ENCODE assay signal across 8 cellular contexts in the genomic region with DNA sequence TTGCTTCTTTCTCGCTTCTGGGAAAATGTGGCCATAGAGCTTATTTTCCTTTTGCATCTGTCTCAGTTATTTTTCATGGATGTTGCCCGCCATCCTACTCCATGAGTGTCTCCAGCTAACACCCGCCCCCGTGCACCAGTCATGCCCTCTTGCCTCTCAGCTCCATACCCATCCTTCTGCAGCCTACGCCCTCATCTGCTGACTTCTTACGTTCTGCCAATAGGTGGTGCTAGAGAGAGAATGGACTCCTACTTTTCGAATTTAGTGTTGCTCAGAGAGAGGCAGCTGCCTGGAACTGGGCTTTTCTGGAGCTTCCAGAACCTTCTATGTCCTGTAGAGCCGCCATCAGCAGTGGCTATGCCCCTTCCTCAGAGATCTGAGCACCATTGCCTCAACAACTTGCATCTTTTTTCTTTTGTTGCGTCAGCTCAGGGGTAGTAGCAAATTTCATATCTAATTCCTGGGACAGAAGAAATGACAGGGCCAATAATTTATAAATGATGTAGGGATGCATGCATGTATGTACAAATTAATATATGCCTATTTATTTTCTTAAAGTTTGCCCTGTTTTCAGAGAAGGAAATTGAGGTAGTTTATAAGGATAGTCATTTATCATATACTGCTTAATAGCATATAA.
DNase-seq lines count a peak whose midpoint lies in the region; ATAC-seq, FAIRE-seq and TF ChIP-seq lines count a peak whose summit lies in the region.

No MANE protein-coding gene starts in this region.

- no peak overlapping the region for H3K4me2 ChIP-seq in OCI-LY7 (ENCODE audit: low read length)
- H3K4me2 ChIP-seq in H1 (ENCODE audit: insufficient read depth in 1 of 2, low read depth in 2 of 2, low read length in 2 of 2): no peak overlapping the region

- no peaks in the 10 kb centered on the region for H3K4me1 ChIP-seq in OCI-LY7 (ENCODE audit: insufficient read depth, low read length, poor library complexity, severe bottlenecking)
- no peaks in the 10 kb centered on the region for H3K4me1 ChIP-seq in H1 (replicated peaks in 1 of 4; ENCODE audit: control insufficient read depth in 3 of 4, insufficient read depth in 4 of 4, low read length in 3 of 4)

- H3K14ac ChIP-seq in H1 (ENCODE audit: insufficient read length): no peak overlapping the region

- H3K4me3 ChIP-seq in GM12864 (ENCODE audit: low read depth, low read length) (no peak overlapping the region), OCI-LY7 (ENCODE audit: low read depth, low read length, poor library complexity, severe bottlenecking) (no peak overlapping the region), H1 (ENCODE audit: extremely low read depth in 1 of 4, insufficient read depth in 2 of 4, low read depth in 3 of 4, low read length in 4 of 4) (no peak overlapping the region)

- TF ChIP-seq CTCF in GM12864 (IDR thresholded peaks at IDR 0.05; ENCODE audit: low read depth, low read length, missing control alignments) (peak; percentile 88), OCI-LY7 (conservative IDR thresholded peaks at IDR 0.05; ENCODE audit: low read length) (peak; percentile 84), H1 (IDR thresholded peaks at IDR 0.05; ENCODE audit: control extremely low read depth in 1 of 3, insufficient read depth in 1 of 3, low read depth in 1 of 3, low read length in 3 of 3) (peak; percentile 48 to 89 (median 66)), mesothelial cell of epicardium (IDR thresholded peaks at IDR 0.05; ENCODE audit: unreplicated experiment) (peak; percentile 75)

- H3K9me2 ChIP-seq in OCI-LY7 (ENCODE audit: insufficient read depth, low read length): no peaks in the 10 kb centered on the region

- no peak overlapping the region for H2BK12ac ChIP-seq in H1 (ENCODE audit: low read depth, low read length)

- ATAC-seq in HG03280 (IDR thresholded peaks at IDR 0.05; ENCODE audit: unreplicated experiment): peak; percentile 58

- H3K36me3 Mint-ChIP-seq in mesothelial cell of epicardium: peaks cover 3% of the 10 kb centered on the region
- H3K36me3 Mint-ChIP-seq in T-helper 2 cell treated with Interferon-gamma antibody and Interleukin-4, amounts not matched to agents 5 μg/mL and 100 μg/mL, for 36 hours (ENCODE audit: low read depth): no peaks in the 10 kb centered on the region

- H3K9me3 Mint-ChIP-seq in mesothelial cell of epicardium: peaks cover 4% of the 10 kb centered on the region
- peaks cover 33% of the 10 kb centered on the region for H3K9me3 Mint-ChIP-seq in T-helper 2 cell treated with Interferon-gamma antibody and Interleukin-4, amounts not matched to agents 5 μg/mL and 100 μg/mL, for 36 hours

- WGBS in H1 (ENCODE audit: extremely low coverage in 1 of 2, insufficient coverage in 1 of 2, insufficient read length in 1 of 2, insufficient replicate concordance in 2 of 2, low coverage in 1 of 2, low lambda C conversion rate in 2 of 2, missing lambda C conversion rate in 1 of 2), 2 experiments: 38% methylated on average over 8 of the region's 9 CpGs; no CpG with 5 or more reads in 1 of the 2 experiments

- H3K23ac ChIP-seq in H1 (ENCODE audit: insufficient read length): no peak overlapping the region

- H3K27ac ChIP-seq in OCI-LY7 (ENCODE audit: low read depth, low read length, poor library complexity, severe bottlenecking) (no peak overlapping the region), H1 (ENCODE audit: low read depth, low read length) (no peak overlapping the region)

- H3K79me2 ChIP-seq in OCI-LY7 (ENCODE audit: insufficient read depth, low read depth, low read length) (no peaks in the 10 kb centered on the region), H1 (ENCODE audit: control insufficient read depth in 1 of 2, insufficient read depth in 2 of 2, low read length in 2 of 2) (no peaks in the 10 kb centered on the region)

- H3K9me3 ChIP-seq in OCI-LY7 (ENCODE audit: low read length) (no peaks in the 10 kb centered on the region), H1 (ENCODE audit: insufficient read depth in 2 of 2, low read depth in 1 of 2, low read length in 1 of 2) (no peaks in the 10 kb centered on the region)

- H3K23me2 ChIP-seq in H1 (ENCODE audit: low read depth, low read length): no peaks in the 10 kb centered on the region

- H3K4ac ChIP-seq in H1 (replicated peaks; ENCODE audit: insufficient read length, low read depth, low read length): no peak overlapping the region

- H3K9ac ChIP-seq in H1 (replicated peaks in 1 of 4; ENCODE audit: extremely low read depth in 1 of 4, low read depth in 3 of 4, low read length in 3 of 4): no peak overlapping the region

- TF ChIP-seq EP300 in H1 (IDR thresholded peaks at IDR 0.05; ENCODE audit: borderline replicate concordance in 1 of 2, low read depth in 2 of 2, low read length in 2 of 2): no peak

- H3K27me3 ChIP-seq in H1 (replicated peaks in 1 of 4; ENCODE audit: control insufficient read depth in 3 of 4, extremely low read depth in 1 of 4, insufficient read depth in 3 of 4, low read length in 3 of 4): no peaks in the 10 kb centered on the region

- DNase-seq in 8988T (peak; percentile 15), GM12864 (ENCODE audit: low read depth) (peak; percentile 27), OCI-LY7 (ENCODE audit: low spot score) (peak; percentile 50), H1 (ENCODE audit: low read depth in 1 of 2, low spot score in 2 of 2) (peak; percentile 27 to 61), mesothelial cell of epicardium (ENCODE audit: low spot score in 2 of 2, unreplicated experiment in 2 of 2) (no peak), cortex of kidney (lab: John Stamatoyannopoulos, UW) (no peak)
- DNase-seq in T-helper 2 cell treated with Interferon-gamma antibody and Interleukin-4, amounts not matched to agents 5 μg/mL and 100 μg/mL, for 36 hours (ENCODE audit: low spot score): no peak

- H4K20me1 ChIP-seq in OCI-LY7 (ENCODE audit: insufficient read depth, low read length): no peaks in the 10 kb centered on the region
- no peaks in the 10 kb centered on the region for H4K20me1 ChIP-seq in H1 (replicated peaks in 1 of 2; ENCODE audit: control insufficient read depth in 1 of 2, insufficient read depth in 2 of 2, low read length in 2 of 2)

- no peak overlapping the region for H4K8ac ChIP-seq in H1 (ENCODE audit: extremely low read depth, insufficient read depth, low read length)

- no peaks in the 10 kb centered on the region for H3K79me1 ChIP-seq in H1 (ENCODE audit: low read depth, low read length)

- H2BK20ac ChIP-seq in H1 (ENCODE audit: low read length): no peak overlapping the region

- H2AFZ ChIP-seq in OCI-LY7 (ENCODE audit: low read length): no peak overlapping the region
- no peak overlapping the region for H2AFZ ChIP-seq in H1 (ENCODE audit: low read length)

- TF ChIP-seq POLR2A in H1 (IDR thresholded peaks at IDR 0.05; ENCODE audit: control extremely low read depth in 1 of 2, low read depth in 2 of 2, low read length in 2 of 2): no peak

- no peak overlapping the region for H4K91ac ChIP-seq in H1 (replicated peaks; ENCODE audit: insufficient read length, low read length)

- no TSS peak for BruUV-seq in OCI-LY7 (replicated peaks; lab: Mats Ljungman, UMichigan)

- intact Hi-C loops in OCI-LY7 (cut with micrococcal nuclease; ENCODE audit: unreplicated experiment): loop anchor here (1.0 kb wide), 1 partner anchor 457 kb away; no protein-coding TSS in a partner anchor

- no peaks in the 10 kb centered on the region for H3K27me3 Mint-ChIP-seq in mesothelial cell of epicardium (ENCODE audit: low read depth)
- H3K27me3 Mint-ChIP-seq in T-helper 2 cell treated with Interferon-gamma antibody and Interleukin-4, amounts not matched to agents 5 μg/mL and 100 μg/mL, for 36 hours (ENCODE audit: low read depth): no peaks in the 10 kb centered on the region

- H3K4me3 Mint-ChIP-seq in mesothelial cell of epicardium: no peak overlapping the region
- no peak overlapping the region for H3K4me3 Mint-ChIP-seq in T-helper 2 cell treated with Interferon-gamma antibody and Interleukin-4, amounts not matched to agents 5 μg/mL and 100 μg/mL, for 36 hours

- peaks cover 31% of the 10 kb centered on the region for H3K4me1 Mint-ChIP-seq in mesothelial cell of epicardium
- no peaks in the 10 kb centered on the region for H3K4me1 Mint-ChIP-seq in T-helper 2 cell treated with Interferon-gamma antibody and Interleukin-4, amounts not matched to agents 5 μg/mL and 100 μg/mL, for 36 hours (ENCODE audit: low read depth)

- no peak overlapping the region for H3K27ac Mint-ChIP-seq in mesothelial cell of epicardium
- H3K27ac Mint-ChIP-seq in T-helper 2 cell treated with Interferon-gamma antibody and Interleukin-4, amounts not matched to agents 5 μg/mL and 100 μg/mL, for 36 hours: no peak overlapping the region

- POLR2A ChIA-PET in OCI-LY7 (lab: Charles Lee): interaction anchor here (0.8 kb wide), 1 partner anchor 12 kb away, joined by 3 read pairs; no protein-coding TSS in a partner anchor
- POLR2A ChIA-PET in H1 (lab: Charles Lee; ENCODE audit: partially characterized antibody): interaction anchor here (1.1 kb wide), 1 partner anchor 196 kb away, joined by 4 read pairs; no protein-coding TSS in a partner anchor

- peak; percentile 24 for FAIRE-seq in H1 (lab: Jason Lieb, UNC)

- no peak overlapping the region for H4K5ac ChIP-seq in H1 (ENCODE audit: insufficient read length, low read depth, low read length)

- H2BK15ac ChIP-seq in H1 (ENCODE audit: low read length): no peak overlapping the region

- no peak overlapping the region for H3K56ac ChIP-seq in H1 (replicated peaks; ENCODE audit: insufficient read length, low read depth, low read length)

- H2BK5ac ChIP-seq in H1 (ENCODE audit: low read depth, low read length): no peak overlapping the region

- CTCF ChIA-PET in OCI-LY7 (lab: Charles Lee; ENCODE audit: unreplicated experiment): interaction anchor here (0.6 kb wide), 1 partner anchor 134 kb away, joined by 3 read pairs; no protein-coding TSS in a partner anchor
- CTCF ChIA-PET in H1 (lab: Charles Lee; ENCODE audit: partially characterized antibody): interaction anchor here (0.6 to 3.7 kb wide), 60 partner anchors 8 to 866 kb away, joined by 3 to 29 read pairs (median 5); no protein-coding TSS in a partner anchor

- H2BK120ac ChIP-seq in H1 (replicated peaks; ENCODE audit: low read depth, low read length): no peak overlapping the region

- TF ChIP-seq RAD21 in H1 (IDR thresholded peaks at IDR 0.05 in 1 of 2, conservative IDR thresholded peaks at IDR 0.05 in 1 of 2; ENCODE audit: low read depth in 2 of 2, low read length in 2 of 2): peak; percentile 65 to 77

- no peak overlapping the region for H2AK5ac ChIP-seq in H1 (ENCODE audit: low read depth, low read length)

- H3K18ac ChIP-seq in H1 (ENCODE audit: extremely low read depth, low read length): no peak overlapping the region

- H3K36me3 ChIP-seq in OCI-LY7 (ENCODE audit: insufficient read depth, low read length): no peaks in the 10 kb centered on the region
- H3K36me3 ChIP-seq in H1 (ENCODE audit: control insufficient read depth in 2 of 4, insufficient read depth in 4 of 4, low read length in 3 of 4): no peaks in the 10 kb centered on the region

TF ChIP-seq in H1, 55 proteins besides CTCF, POLR2A, EP300 and RAD21 (continues in another document):
- peak; percentile 65 for TF ChIP-seq YY1 (IDR thresholded peaks at IDR 0.05; ENCODE audit: low read depth, low read length)

Comparison
In these comparisons a context has a peak if more than half of its experiments do, and no peak if none do; other contexts are left out.
1. DNase-seq: peak in 8988T (single experiment), GM12864 (single experiment), OCI-LY7 (single experiment) and H1 (2 of 2); none in mesothelial cell of epicardium (0 of 2), T-helper 2 cell treated with Interferon-gamma antibody and Interleukin-4, amounts not matched to agents 5 μg/mL and 100 μg/mL, for 36 hours (single experiment) and cortex of kidney (single experiment).
2. Peak in every context shown above with its lines, with median percentiles within 50 percentile points of each other: CTCF ChIP-seq.